Comparison of ENCODE assay signal across 21 cellular contexts in the genomic region with DNA sequence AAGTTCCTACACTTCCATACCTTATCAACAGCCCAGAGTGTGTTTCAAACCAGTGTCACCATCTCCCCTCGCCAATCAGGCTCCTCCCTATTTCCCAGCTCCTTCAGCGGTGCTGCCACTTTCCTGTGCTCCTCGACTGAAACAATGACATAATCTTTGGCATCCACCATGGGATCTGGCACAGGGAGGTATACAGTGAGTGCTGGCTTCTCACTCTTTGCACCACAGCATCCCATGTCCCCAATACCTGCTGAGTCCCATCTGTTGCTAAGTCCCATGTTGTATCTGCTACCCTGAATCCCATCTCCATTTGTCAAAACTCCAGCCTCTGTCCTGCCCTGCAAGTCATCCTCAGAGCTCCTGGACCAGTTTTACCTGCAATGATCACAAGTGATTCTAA.
"Had no signal": no experiment of that assay in that cellular context is flagged by ENCODE, and none has a peak within 500 bp of the region (broad histone marks: within the 10 kb centered on the region; RNA-seq: fewer than 3 reads in every experiment).

No MANE protein-coding gene starts in this region.

- ATAC-seq: effector memory CD8-positive, alpha-beta T cell; gastrocnemius medialis; left ventricle myocardium superior; lower lobe of right lung; natural killer cell; right lobe of liver; stimulated activated naive CD8-positive, alpha-beta T cell treated with anti-CD3 and anti-CD28 coated beads, Interleukin-15, amount 100 ng/mL, for 72 hours had no signal

- H3K27me3 Mint-ChIP-seq: effector memory CD8-positive, alpha-beta T cell; stimulated activated naive CD8-positive, alpha-beta T cell treated with anti-CD3 and anti-CD28 coated beads, Interleukin-15, amount 100 ng/mL, for 72 hours had no signal

- H3K4me3 Mint-ChIP-seq: effector memory CD8-positive, alpha-beta T cell; natural killer cell; stimulated activated naive CD8-positive, alpha-beta T cell treated with anti-CD3 and anti-CD28 coated beads, Interleukin-15, amount 100 ng/mL, for 72 hours had no signal

- DNase-seq: cortex of kidney; effector memory CD8-positive, alpha-beta T cell; foreskin fibroblast; gastrocnemius medialis; head of caudate nucleus; left ventricle myocardium superior; lower lobe of right lung; natural killer cell; occipital lobe; ovary; posterior cingulate gyrus; retina; right lobe of liver; small intestine; stimulated activated CD4-positive, alpha-beta T cell treated with anti-CD3 and anti-CD28 coated beads, Interleukin-15, amount 100 ng/mL, for 24 hours; stimulated activated CD4-positive, alpha-beta T cell treated with anti-CD3 and anti-CD28 coated beads, Interleukin-2, amount 100 ng/mL, for 48 hours; stimulated activated naive CD4-positive, alpha-beta T cell; stimulated activated naive CD8-positive, alpha-beta T cell treated with anti-CD3 and anti-CD28 coated beads, Interleukin-15, amount 100 ng/mL, for 72 hours; transverse colon had no signal

- H3K27ac ChIP-seq: gastrocnemius medialis, lower lobe of right lung, ovary, right lobe of liver, suprapubic skin, transverse colon, vagina had no signal

- H3K36me3 ChIP-seq: ovary had no signal

- H3K4me1 Mint-ChIP-seq: natural killer cell; stimulated activated naive CD8-positive, alpha-beta T cell treated with anti-CD3 and anti-CD28 coated beads, Interleukin-15, amount 100 ng/mL, for 72 hours had no signal

- H3K4me1 ChIP-seq: lower lobe of right lung, transverse colon, vagina had no signal

- H3K9me3 ChIP-seq: gastrocnemius medialis, lower lobe of right lung, ovary, right lobe of liver, suprapubic skin, transverse colon, vagina had no signal

- H3K9me3 Mint-ChIP-seq: effector memory CD8-positive, alpha-beta T cell; natural killer cell; stimulated activated naive CD8-positive, alpha-beta T cell treated with anti-CD3 and anti-CD28 coated beads, Interleukin-15, amount 100 ng/mL, for 72 hours had no signal

- H3K27me3 ChIP-seq: gastrocnemius medialis, ovary, right lobe of liver, suprapubic skin, transverse colon, vagina had no signal

- H3K27ac Mint-ChIP-seq: natural killer cell; stimulated activated naive CD8-positive, alpha-beta T cell treated with anti-CD3 and anti-CD28 coated beads, Interleukin-15, amount 100 ng/mL, for 72 hours had no signal

- H3K4me3 ChIP-seq: gastrocnemius medialis, lower lobe of right lung, ovary, right lobe of liver, suprapubic skin, transverse colon, vagina had no signal

- H3K36me3 Mint-ChIP-seq: natural killer cell had no signal
